ENCODE assay signal across 30 cellular contexts in the genomic region with DNA sequence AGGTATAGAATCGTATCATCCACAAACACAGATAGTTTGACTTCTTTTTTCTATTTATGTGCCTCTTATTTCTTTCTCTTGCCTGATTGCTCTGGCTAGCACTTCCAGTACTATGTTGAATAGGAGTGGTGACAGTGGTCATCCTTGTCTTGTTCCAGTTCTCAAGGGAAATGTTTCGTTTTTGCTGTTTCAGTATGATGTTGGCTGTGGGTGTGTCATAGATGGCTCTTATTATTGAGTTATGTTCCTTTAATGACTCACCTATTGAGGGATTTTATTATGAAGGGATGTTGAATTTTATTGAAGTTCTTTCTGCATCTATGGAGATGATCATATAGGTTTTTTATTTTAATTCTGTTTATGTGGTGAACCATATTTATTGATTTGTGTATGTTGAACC.
DNase-seq lines count a peak whose midpoint lies in the region; ATAC-seq, FAIRE-seq and TF ChIP-seq lines count a peak whose summit lies in the region.
"Had no signal": no experiment of that assay in that cellular context is flagged by ENCODE, and none has a peak within 500 bp of the region (broad histone marks: within the 10 kb centered on the region; RNA-seq: fewer than 3 reads in every experiment).

No MANE protein-coding gene starts in this region.

- no peaks in the 10 kb centered on the region for H3K27me3 ChIP-seq in astrocyte (ENCODE audit: insufficient read depth, low read length)
- no peaks in the 10 kb centered on the region for H3K27me3 ChIP-seq in foreskin keratinocyte
- H3K27me3 ChIP-seq in hepatocyte, result no peaks in the 10 kb centered on the region

- H3K9me2 ChIP-seq in hepatocyte (replicated peaks; ENCODE audit: insufficient read depth), result no peaks in the 10 kb centered on the region

- no peaks in the 10 kb centered on the region for H3K79me2 ChIP-seq in astrocyte (ENCODE audit: insufficient read depth, low read length)
- no peaks in the 10 kb centered on the region for H3K79me2 ChIP-seq in hepatocyte

- H3K9me3 ChIP-seq in astrocyte (ENCODE audit: insufficient read depth, low read depth, low read length) (no peaks in the 10 kb centered on the region), hepatocyte (ENCODE audit: low read depth) (no peaks in the 10 kb centered on the region)
- H3K9me3 ChIP-seq: Caco-2 had no signal

- peaks cover 4% of the 10 kb centered on the region for H3K36me3 Mint-ChIP-seq in astrocyte (ENCODE audit: low read depth, unreplicated experiment)
- H3K36me3 Mint-ChIP-seq: CD8-positive, alpha-beta T cell had no signal

- H4K20me1 ChIP-seq in astrocyte (ENCODE audit: insufficient read depth, low read length), result no peaks in the 10 kb centered on the region
- H4K20me1 ChIP-seq in hepatocyte (ENCODE audit: insufficient read depth, poor library complexity, severe bottlenecking), result no peaks in the 10 kb centered on the region

- no peak for TF ChIP-seq CTCF in astrocyte (IDR thresholded peaks at IDR 0.05; ENCODE audit: insufficient read depth, low read depth, low read length)
- TF ChIP-seq CTCF in foreskin keratinocyte (conservative IDR thresholded peaks at IDR 0.05), result no peak
- no peak for TF ChIP-seq CTCF in hepatocyte (IDR thresholded peaks at IDR 0.05; ENCODE audit: poor library complexity)

- H3K4me1 Mint-ChIP-seq in astrocyte (ENCODE audit: low read depth, unreplicated experiment), result peaks cover 29% of the 10 kb centered on the region
- H3K4me1 Mint-ChIP-seq: B cell had no signal

- H3K27ac Mint-ChIP-seq in astrocyte (ENCODE audit: unreplicated experiment), result no peak overlapping the region
- H3K27ac Mint-ChIP-seq: B cell; CD8-positive, alpha-beta T cell had no signal

- H3K27ac ChIP-seq in astrocyte (ENCODE audit: low read depth, low read length), result no peak overlapping the region
- H3K27ac ChIP-seq in foreskin keratinocyte, result no peak overlapping the region
- no peak overlapping the region for H3K27ac ChIP-seq in hepatocyte
- H3K27ac ChIP-seq: 22Rv1, C4-2B, PC-9 had no signal

- ATAC-seq in foreskin keratinocyte (peak; percentile 40), HG03571 (IDR thresholded peaks at IDR 0.05; ENCODE audit: unreplicated experiment) (no peak), HG03159 (IDR thresholded peaks at IDR 0.05; ENCODE audit: unreplicated experiment) (no peak)
- ATAC-seq: CD8-positive, alpha-beta T cell; HCT116; HepG2 had no signal

- peak; percentile 10 for DNase-seq in DMS53 (lab: John Stamatoyannopoulos, UW)
- no peak for DNase-seq in DMS53 treated with DMSO at 0.1 percent for 48 hours (lab: John Stamatoyannopoulos, UW; ENCODE audit: unreplicated experiment)
- peak; percentile 46 for DNase-seq in ELR (ENCODE audit: low read depth)
- no peak for DNase-seq in astrocyte (ENCODE audit: low read depth)
- DNase-seq in foreskin keratinocyte, result peak in 1 of 2 donors; percentile 48
- DNase-seq in hepatocyte (ENCODE audit: low spot score), result no peak
- DNase-seq: Caco-2; CD8-positive, alpha-beta T cell; DMS79 treated with DMSO at 0.1 percent for 48 hours; Karpas-422; NCI-H1092 treated with DMSO at 0.1 percent for 48 hours; NCI-H1436; NCI-H187; NCI-H2081 treated with DMSO at 0.1 percent for 48 hours; NCI-H2171 treated with DMSO at 0.1 percent for 48 hours; NCI-H345; NCI-H510A treated with DMSO at 0.1 percent for 48 hours; NCI-H774; NK-92 treated with Interleukin-12 subunit alpha and Interleukin-12 subunit beta, amount 100 ng/mL, for 24 hours; RPMI8226; SHP77 had no signal

- no peaks in the 10 kb centered on the region for H3K36me3 ChIP-seq in astrocyte (ENCODE audit: insufficient read depth, low read length)
- H3K36me3 ChIP-seq in hepatocyte (replicated peaks; ENCODE audit: insufficient read depth, low read depth), result no peaks in the 10 kb centered on the region

- H3K4me2 ChIP-seq in astrocyte (ENCODE audit: low read length), result no peak overlapping the region
- no peak overlapping the region for H3K4me2 ChIP-seq in hepatocyte
- H3K4me2 ChIP-seq: PC-9 had no signal

- WGBS in hepatocyte (ENCODE audit: low lambda C conversion rate, missing lambda C conversion rate), result 86% methylated on average over 2 of the region's 2 CpGs

- H3K9me3 Mint-ChIP-seq in astrocyte (ENCODE audit: unreplicated experiment), result peaks cover 11% of the 10 kb centered on the region
- H3K9me3 Mint-ChIP-seq: CD8-positive, alpha-beta T cell had no signal

- peak; percentile 29 for FAIRE-seq in astrocyte (lab: Jason Lieb, UNC)
- FAIRE-seq: GM12892, HepG2 had no signal

- H3K4me3 Mint-ChIP-seq in astrocyte (ENCODE audit: unreplicated experiment), result no peak overlapping the region
- H3K4me3 Mint-ChIP-seq: B cell; CD8-positive, alpha-beta T cell had no signal

- H3K4me1 ChIP-seq in astrocyte (ENCODE audit: insufficient read depth, low read length), result no peaks in the 10 kb centered on the region
- no peaks in the 10 kb centered on the region for H3K4me1 ChIP-seq in foreskin keratinocyte
- peaks cover 8% of the 10 kb centered on the region for H3K4me1 ChIP-seq in hepatocyte (ENCODE audit: insufficient read depth)

- H3K9ac ChIP-seq in astrocyte (ENCODE audit: low read length), result no peak overlapping the region

- H3K4me3 ChIP-seq in astrocyte (ENCODE audit: insufficient read depth, low read depth, low read length), result no peak overlapping the region
- H3K4me3 ChIP-seq in hepatocyte, result no peak overlapping the region
- H3K4me3 ChIP-seq: PC-9 had no signal

- no peaks in the 10 kb centered on the region for H3K27me3 Mint-ChIP-seq in astrocyte (ENCODE audit: low read depth, unreplicated experiment)

- H2AFZ ChIP-seq in astrocyte (ENCODE audit: low read depth, low read length), result no peak overlapping the region
- no peak overlapping the region for H2AFZ ChIP-seq in hepatocyte
- H2AFZ ChIP-seq: PC-9 had no signal

Comparison
In these comparisons a context has a peak if more than half of its experiments do, and no peak if none do; other contexts are left out.
1. DNase-seq: peak in DMS53 (single experiment) and ELR (single experiment); none in DMS53 treated with DMSO at 0.1 percent for 48 hours (single experiment), astrocyte (single experiment) and hepatocyte (single experiment).